ENCODE assay signal across 13 cellular contexts in the genomic region with DNA sequence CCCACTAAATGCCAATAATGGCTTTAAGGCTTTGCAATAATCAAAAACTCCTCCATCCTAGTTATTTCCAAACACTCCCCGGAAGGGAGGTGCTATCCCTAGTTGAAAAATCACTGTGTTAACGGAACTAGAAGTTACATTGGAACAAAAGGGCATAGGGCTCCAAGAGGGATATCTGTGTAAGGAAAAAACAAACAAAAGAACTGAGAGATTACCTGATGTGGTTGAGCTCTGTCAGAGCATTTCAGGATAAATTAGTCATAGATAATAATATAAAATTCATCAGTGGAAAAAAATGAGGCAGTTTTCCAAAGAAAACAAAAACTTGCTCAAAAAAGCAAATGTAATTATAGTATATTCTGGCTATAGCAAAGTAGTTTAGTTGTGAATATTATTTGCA. TPM values are rescaled to one million over a fixed set of nuclear protein-coding genes. Genes with fewer than 3 reads are reported as not detected.
DNase-seq lines count a peak whose midpoint lies in the region; TF ChIP-seq lines count a peak whose summit lies in the region.
"Had no signal": no experiment of that assay in that cellular context is flagged by ENCODE, and none has a peak within 500 bp of the region (broad histone marks: within the 10 kb centered on the region; RNA-seq: fewer than 3 reads in every experiment).

No MANE protein-coding gene starts in this region.

- peaks cover 24% of the 10 kb centered on the region for H3K36me3 ChIP-seq in mammary epithelial cell (ENCODE audit: insufficient read depth, low read length)
- peaks cover 66% of the 10 kb centered on the region for H3K36me3 ChIP-seq in skeletal muscle satellite cell (ENCODE audit: insufficient read depth, low read length)
- peaks cover 58% of the 10 kb centered on the region for H3K36me3 ChIP-seq in right atrium auricular region

- dilution Hi-C loops in mammary epithelial cell (cut with HindIII; ENCODE audit: low sequenced_read_pairs), result no loop called here

- CTCF ChIA-PET in mammary epithelial cell (lab: Charles Lee; ENCODE audit: low non-redundant PET), result no interaction called here

- TF ChIP-seq CTCF in mammary epithelial cell (conservative IDR thresholded peaks at IDR 0.05 in 1 of 2, IDR thresholded peaks at IDR 0.05 in 1 of 2; ENCODE audit: extremely low read depth in 1 of 2, insufficient read depth in 1 of 2, low read depth in 1 of 2, low read length in 2 of 2) (no peak), foreskin fibroblast (IDR thresholded peaks at IDR 0.05; ENCODE audit: low read depth, low read length) (no peak), right atrium auricular region (IDR thresholded peaks at IDR 0.05) (no peak)

- H3K27ac ChIP-seq in mammary epithelial cell (ENCODE audit: insufficient read depth, low read depth, low read length), result no peak overlapping the region
- H3K27ac ChIP-seq in right atrium auricular region, result no peak overlapping the region
- H3K27ac ChIP-seq: BLaER1 treated with 17β-estradiol and CSF1 and Interleukin-3, amounts not matched to agents 10 nM and 100 nM; neutrophil; vagina had no signal

- H2AFZ ChIP-seq in mammary epithelial cell (ENCODE audit: low read depth, low read length), result no peak overlapping the region

- in situ Hi-C loops in mammary epithelial cell (cut with MboI; ENCODE audit: low sequenced_read_pairs in 2 of 2), result no loop called here

- H3K4me1 Mint-ChIP-seq in activated naive CD8-positive, alpha-beta T cell treated with anti-CD3 and anti-CD28 coated beads for 36 hours, result no peaks in the 10 kb centered on the region

- H3K4me1 ChIP-seq in mammary epithelial cell (ENCODE audit: insufficient read depth, low read length), result peaks cover 4% of the 10 kb centered on the region
- peaks cover 25% of the 10 kb centered on the region for H3K4me1 ChIP-seq in skeletal muscle satellite cell (ENCODE audit: control insufficient read depth, insufficient read depth, low read length)
- H3K4me1 ChIP-seq in right atrium auricular region, result no peaks in the 10 kb centered on the region
- H3K4me1 ChIP-seq: BLaER1 treated with 17β-estradiol and CSF1 and Interleukin-3, amounts not matched to agents 10 nM and 100 nM; vagina had no signal

- H3K27me3 ChIP-seq in mammary epithelial cell (ENCODE audit: insufficient read depth, low read length), result no peaks in the 10 kb centered on the region
- no peaks in the 10 kb centered on the region for H3K27me3 ChIP-seq in skeletal muscle satellite cell (ENCODE audit: control insufficient read depth, insufficient read depth, low read length)
- H3K27me3 ChIP-seq in right atrium auricular region, result no peaks in the 10 kb centered on the region
- H3K27me3 ChIP-seq: BLaER1 treated with 17β-estradiol and CSF1 and Interleukin-3, amounts not matched to agents 10 nM and 100 nM; neutrophil; vagina had no signal

- no peaks in the 10 kb centered on the region for H4K20me1 ChIP-seq in mammary epithelial cell (ENCODE audit: insufficient read depth, low read length)

- H3K27ac Mint-ChIP-seq in activated naive CD8-positive, alpha-beta T cell treated with anti-CD3 and anti-CD28 coated beads for 36 hours, result no peak overlapping the region

- H3K9me3 ChIP-seq in mammary epithelial cell (replicated peaks; ENCODE audit: insufficient read depth, low read length) (no peaks in the 10 kb centered on the region), skeletal muscle satellite cell (replicated peaks; ENCODE audit: low read length) (no peaks in the 10 kb centered on the region), right atrium auricular region (no peaks in the 10 kb centered on the region)
- H3K9me3 ChIP-seq: neutrophil, vagina had no signal

- no peak overlapping the region for H3K4me3 Mint-ChIP-seq in activated naive CD8-positive, alpha-beta T cell treated with anti-CD3 and anti-CD28 coated beads for 36 hours

- DNase-seq in M059J (ENCODE audit: low read depth) (peak; percentile 77), mammary epithelial cell (peak; percentile 53), foreskin fibroblast (peak; percentile 52 to 62), right atrium auricular region (ENCODE audit: low spot score) (no peak), H4 (ENCODE audit: low spot score) (no peak)
- no peak for DNase-seq in activated naive CD8-positive, alpha-beta T cell treated with anti-CD3 and anti-CD28 coated beads for 36 hours
- DNase-seq: activated CD4-positive, alpha-beta T cell treated with anti-CD3 and anti-CD28 coated beads for 4 hours; GF-D8; NCI-H146 had no signal

- H3K4me3 ChIP-seq in mammary epithelial cell (replicated peaks in 1 of 3; ENCODE audit: insufficient read depth in 1 of 3, low read depth in 2 of 3, low read length in 3 of 3), result no peak overlapping the region
- no peak overlapping the region for H3K4me3 ChIP-seq in foreskin fibroblast (ENCODE audit: low read depth in 1 of 2, low read length in 2 of 2)
- H3K4me3 ChIP-seq in skeletal muscle satellite cell (ENCODE audit: low read length), result peak overlapping the region; percentile 13
- H3K4me3 ChIP-seq in right atrium auricular region, result no peak overlapping the region
- H3K4me3 ChIP-seq: BLaER1 treated with 17β-estradiol and CSF1 and Interleukin-3, amounts not matched to agents 10 nM and 100 nM; vagina had no signal

- BruUV-seq in mammary epithelial cell (replicated peaks; lab: Mats Ljungman, UMichigan), result no TSS peak

- H3K4me2 ChIP-seq in mammary epithelial cell (ENCODE audit: insufficient read depth, low read depth, low read length) (no peak overlapping the region), skeletal muscle satellite cell (ENCODE audit: low read length) (peak overlapping the region; percentile 69)
- H3K4me2 ChIP-seq: BLaER1 treated with 17β-estradiol and CSF1 and Interleukin-3, amounts not matched to agents 10 nM and 100 nM had no signal

- intact Hi-C loops in mammary epithelial cell (cut with micrococcal nuclease), result no loop called here

- peaks cover 27% of the 10 kb centered on the region for H3K36me3 Mint-ChIP-seq in activated naive CD8-positive, alpha-beta T cell treated with anti-CD3 and anti-CD28 coated beads for 36 hours

- H3K27me3 Mint-ChIP-seq in activated naive CD8-positive, alpha-beta T cell treated with anti-CD3 and anti-CD28 coated beads for 36 hours, result no peaks in the 10 kb centered on the region

- 70% methylated on average over 2 of the region's 2 CpGs for WGBS in mammary epithelial cell (ENCODE audit: low coverage, missing lambda C conversion rate)

- H3K79me2 ChIP-seq in mammary epithelial cell (ENCODE audit: insufficient read depth, low read length), result no peaks in the 10 kb centered on the region

- no peak overlapping the region for H3K9ac ChIP-seq in mammary epithelial cell (ENCODE audit: insufficient read depth, low read length)
- H3K9ac ChIP-seq in skeletal muscle satellite cell (ENCODE audit: low read depth, low read length), result no peak overlapping the region
- H3K9ac ChIP-seq: BLaER1 treated with 17β-estradiol and CSF1 and Interleukin-3, amounts not matched to agents 10 nM and 100 nM had no signal

- H3K9me3 Mint-ChIP-seq in activated naive CD8-positive, alpha-beta T cell treated with anti-CD3 and anti-CD28 coated beads for 36 hours, result no peaks in the 10 kb centered on the region

RNA-seq across cellular contexts. Expression of a gene that starts 27.4 kb away (rescaled TPM):
- 0.44 and 2.0 TPM in 2 replicates for total RNA-seq in M059J (2014; rRNA removed; shearing (Covaris generic))
- total RNA-seq in mammary epithelial cell (10 to 100 TPM in 1 of 2 donors, 1 to 10 TPM in 1; 6.0 to 15.0 TPM), right atrium auricular region (1 to 10 TPM; 5.1 to 6.7 TPM)
- polyA plus RNA-seq in mammary epithelial cell, result 5.3 TPM
- 1.8 TPM for polyA minus RNA-seq in mammary epithelial cell
- total RNA-seq in skeletal muscle satellite cell (2012; rRNA removed), result 4.3 and 5.5 TPM in 2 replicates
- total RNA-seq in activated naive CD8-positive, alpha-beta T cell treated with anti-CD3 and anti-CD28 coated beads for 36 hours, result under 1 TPM; 0.10 to 0.36 TPM
- total RNA-seq in H4 (2014; rRNA removed; shearing (Covaris generic)), result not detected in 2 replicates

Comparison
In these comparisons a context has a peak if more than half of its experiments do, and no peak if none do; other contexts are left out.
1. DNase-seq: peak in M059J (single experiment), mammary epithelial cell (single experiment) and foreskin fibroblast (2 of 2); none in activated naive CD8-positive, alpha-beta T cell treated with anti-CD3 and anti-CD28 coated beads for 36 hours (single experiment), right atrium auricular region (single experiment) and H4 (single experiment).